15 cellular contexts compared by ENCODE assay signal in the genomic region with DNA sequence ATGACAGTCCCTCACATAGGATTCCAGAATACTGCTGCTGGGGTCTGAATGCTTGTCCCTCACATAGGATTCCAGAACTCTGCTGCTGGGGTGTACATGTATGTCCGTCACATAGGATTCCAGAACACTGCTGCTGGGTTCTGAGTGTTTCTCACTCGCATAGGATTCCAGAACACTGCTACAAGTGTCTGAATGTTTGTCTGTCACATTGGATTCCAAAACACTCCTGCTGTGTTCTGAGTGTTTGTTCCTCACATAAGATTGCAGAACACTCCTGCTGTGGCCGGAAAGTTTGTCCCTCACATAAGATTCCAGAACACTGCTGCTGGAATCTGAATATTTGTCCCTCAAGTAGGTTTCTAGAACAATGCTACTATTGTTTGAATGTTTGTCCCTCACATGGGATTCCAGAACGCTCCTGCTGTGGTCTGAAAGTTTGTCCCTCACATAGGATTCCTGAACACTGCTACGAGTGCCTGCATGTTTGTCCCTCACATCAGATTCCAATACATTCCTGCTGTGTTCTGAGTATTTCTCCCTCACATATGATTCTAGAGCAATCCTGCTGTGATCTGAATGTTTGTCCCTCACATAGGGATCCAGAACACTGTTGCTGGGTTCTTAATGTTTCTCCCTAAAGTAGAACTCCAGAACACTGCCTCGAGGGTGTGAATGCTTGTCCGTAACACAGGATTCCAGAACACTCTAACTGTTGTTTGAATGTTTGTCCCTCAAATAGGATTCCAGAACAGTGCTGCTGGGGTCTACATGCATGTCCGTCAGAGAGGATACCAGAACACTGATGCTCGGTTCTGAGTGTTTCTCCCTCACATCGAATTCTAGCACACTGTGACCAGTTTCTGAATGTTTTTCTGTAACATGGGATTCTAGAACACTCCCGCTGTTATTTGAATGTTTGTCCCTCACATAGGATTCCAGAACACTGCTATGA.
DNase-seq lines count a peak whose midpoint lies in the region; ATAC-seq and TF ChIP-seq lines count a peak whose summit lies in the region.
"Had no signal": no experiment of that assay in that cellular context is flagged by ENCODE, and none has a peak within 500 bp of the region (broad histone marks: within the 10 kb centered on the region; RNA-seq: fewer than 3 reads in every experiment).

No MANE protein-coding gene starts in this region.

- no peak for ATAC-seq in right lobe of liver
- ATAC-seq in omental fat pad (ENCODE audit: low FRiP score), result peak; percentile 10
- ATAC-seq: CD8-positive, alpha-beta T cell; HCT116; HepG2 had no signal

- H3K27ac Mint-ChIP-seq in endodermal cell (no peak overlapping the region), Caco-2 (ENCODE audit: unreplicated experiment) (no peak overlapping the region)
- H3K27ac Mint-ChIP-seq: CD14-positive monocyte; CD8-positive, alpha-beta T cell had no signal

- peaks cover 2% of the 10 kb centered on the region for H3K36me3 Mint-ChIP-seq in endodermal cell (ENCODE audit: low read depth)
- H3K36me3 Mint-ChIP-seq in Caco-2 (ENCODE audit: insufficient read depth, unreplicated experiment), result no peaks in the 10 kb centered on the region
- H3K36me3 Mint-ChIP-seq: CD14-positive monocyte had no signal

- H3K27me3 Mint-ChIP-seq in endodermal cell (ENCODE audit: insufficient read depth) (peaks cover 96% of the 10 kb centered on the region), Caco-2 (ENCODE audit: insufficient read depth, unreplicated experiment) (no peaks in the 10 kb centered on the region)

- no TSS peak for BruUV-seq in Caco-2 (replicated peaks; lab: Mats Ljungman, UMichigan)

- no peaks in the 10 kb centered on the region for H3K27me3 ChIP-seq in liver (ENCODE audit: control insufficient read depth in 4 of 4, insufficient read depth in 4 of 4, low read length in 3 of 4)
- H3K27me3 ChIP-seq in right lobe of liver, result no peaks in the 10 kb centered on the region
- H3K27me3 ChIP-seq in endodermal cell (ENCODE audit: control insufficient read depth, insufficient read depth, low read length, poor library complexity, severe bottlenecking), result peaks cover 50% of the 10 kb centered on the region
- H3K27me3 ChIP-seq in vagina, result no peaks in the 10 kb centered on the region
- H3K27me3 ChIP-seq in Caco-2 (replicated peaks; ENCODE audit: control insufficient read depth, insufficient read depth, low read length), result no peaks in the 10 kb centered on the region

- H3K27ac ChIP-seq in liver (ENCODE audit: low read depth in 1 of 2, low read length in 2 of 2), result no peak overlapping the region
- H3K27ac ChIP-seq in right lobe of liver, result no peak overlapping the region
- no peak overlapping the region for H3K27ac ChIP-seq in endodermal cell (ENCODE audit: low read depth, low read length)
- no peak overlapping the region for H3K27ac ChIP-seq in vagina
- H3K27ac ChIP-seq: GM23248 had no signal

- H3K36me3 ChIP-seq in liver (ENCODE audit: control insufficient read depth in 4 of 4, insufficient read depth in 3 of 4, low read depth in 1 of 4, low read length in 3 of 4), result no peaks in the 10 kb centered on the region
- H3K36me3 ChIP-seq in right lobe of liver, result no peaks in the 10 kb centered on the region
- no peaks in the 10 kb centered on the region for H3K36me3 ChIP-seq in endodermal cell (ENCODE audit: control insufficient read depth, insufficient read depth, low read length)
- H3K36me3 ChIP-seq in vagina, result peaks cover 0 to 5% of the 10 kb centered on the region in 2 donors
- no peaks in the 10 kb centered on the region for H3K36me3 ChIP-seq in Caco-2 (ENCODE audit: control insufficient read depth, insufficient read depth, low read length)

- H3K4me1 Mint-ChIP-seq in endodermal cell (no peaks in the 10 kb centered on the region), Caco-2 (ENCODE audit: low read depth, unreplicated experiment) (no peaks in the 10 kb centered on the region)
- H3K4me1 Mint-ChIP-seq: CD14-positive monocyte had no signal

- H3K9me3 Mint-ChIP-seq in endodermal cell, result peaks cover 96% of the 10 kb centered on the region
- H3K9me3 Mint-ChIP-seq in Caco-2 (ENCODE audit: unreplicated experiment), result no peaks in the 10 kb centered on the region

- H3K9me3 ChIP-seq in liver (ENCODE audit: control insufficient read depth in 4 of 4, low read length in 3 of 4) (peaks cover 28 to 77% (median 55%) of the 10 kb centered on the region in 4 donors), right lobe of liver (peaks cover 0 to 44% (median 6%) of the 10 kb centered on the region in 4 donors), endodermal cell (ENCODE audit: control insufficient read depth, low read length) (peaks cover 85% of the 10 kb centered on the region), vagina (peaks cover 61% of the 10 kb centered on the region), Caco-2 (no peaks in the 10 kb centered on the region; the same call in 1 of the 2 replicates)

- no peak for DNase-seq in right lobe of liver
- DNase-seq in endodermal cell, result peak; percentile 37
- DNase-seq in omental fat pad (ENCODE audit: low spot score), result no peak
- peak; percentile 85 to 96 for DNase-seq in vagina (ENCODE audit: extremely low spot score in 2 of 2)
- DNase-seq in Caco-2, result no peak
- DNase-seq in DMS79 (lab: John Stamatoyannopoulos, UW), result no peak
- no peak for DNase-seq in cortex of kidney (lab: John Stamatoyannopoulos, UW)
- DNase-seq: CD8-positive, alpha-beta T cell; COR-L47; GF-D8; GM23248 had no signal

- intact Hi-C loops in right lobe of liver (cut with DNase I), result no loop called here
- intact Hi-C loops in vagina (cut with DNase I), result no loop called here
- intact Hi-C loops in Caco-2 (cut with micrococcal nuclease; ENCODE audit: unreplicated experiment), result no loop called here

- H3K9ac ChIP-seq in liver (ENCODE audit: low read depth in 1 of 2, low read length in 2 of 2), result no peak overlapping the region
- H3K9ac ChIP-seq in endodermal cell (ENCODE audit: extremely low read depth, low read length, poor library complexity, severe bottlenecking), result no peak overlapping the region
- H3K9ac ChIP-seq: GM23248 had no signal

- CTCF ChIA-PET in Caco-2 (lab: Charles Lee), result no interaction called here

- TF ChIP-seq CTCF in liver (IDR thresholded peaks at IDR 0.05; ENCODE audit: low read depth, low read length, missing input control), result no peak
- no peak for TF ChIP-seq CTCF in right lobe of liver (IDR thresholded peaks at IDR 0.05)
- no peak for TF ChIP-seq CTCF in endodermal cell (conservative IDR thresholded peaks at IDR 0.05)
- no peak for TF ChIP-seq CTCF in omental fat pad (IDR thresholded peaks at IDR 0.05)
- TF ChIP-seq CTCF in vagina (IDR thresholded peaks at IDR 0.05), result no peak
- no peak for TF ChIP-seq CTCF in Caco-2 (IDR thresholded peaks at IDR 0.05; ENCODE audit: insufficient read depth in 1 of 2, low read depth in 1 of 2, low read length in 1 of 2, severe bottlenecking in 1 of 2, unreplicated experiment in 1 of 2)

- H3K4me1 ChIP-seq in liver (ENCODE audit: control insufficient read depth in 4 of 4, insufficient read depth in 4 of 4, low read length in 3 of 4) (no peaks in the 10 kb centered on the region), right lobe of liver (no peaks in the 10 kb centered on the region), endodermal cell (ENCODE audit: control insufficient read depth, insufficient read depth, low read length) (no peaks in the 10 kb centered on the region), vagina (no peaks in the 10 kb centered on the region), Caco-2 (no peaks in the 10 kb centered on the region)

- H3K4me3 Mint-ChIP-seq in endodermal cell (no peak overlapping the region), Caco-2 (ENCODE audit: unreplicated experiment) (no peak overlapping the region)
- H3K4me3 Mint-ChIP-seq: CD14-positive monocyte; CD8-positive, alpha-beta T cell had no signal

- TF ChIP-seq POLR2A in right lobe of liver (IDR thresholded peaks at IDR 0.05) (no peak), vagina (IDR thresholded peaks at IDR 0.05) (no peak)

- POLR2A ChIA-PET in Caco-2 (lab: Charles Lee), result no interaction called here

- peak overlapping the region in 2 of 3 donors; percentile 9 to 32 for H3K4me3 ChIP-seq in liver (ENCODE audit: low read depth in 1 of 3, low read length in 3 of 3)
- H3K4me3 ChIP-seq in right lobe of liver, result no peak overlapping the region
- H3K4me3 ChIP-seq in endodermal cell (ENCODE audit: low read length), result peak overlapping the region; percentile 37
- no peak overlapping the region for H3K4me3 ChIP-seq in vagina
- H3K4me3 ChIP-seq in Caco-2 (ENCODE audit: low read depth, low read length), result no peak overlapping the region
- H3K4me3 ChIP-seq: GM23248 had no signal

- WGBS in liver, result 63% methylated on average over 11 of the region's 11 CpGs
- WGBS in right lobe of liver (ENCODE audit: insufficient coverage, low coverage, low lambda C conversion rate, missing lambda C conversion rate), result 47% methylated on average over 11 of the region's 11 CpGs
- 71 to 73% methylated on average over 11 of the region's 11 CpGs for WGBS in endodermal cell (ENCODE audit: insufficient coverage in 1 of 2, insufficient read length in 1 of 2), 2 experiments

- TF ChIP-seq RAD21 in liver (IDR thresholded peaks at IDR 0.05), result no peak

TF ChIP-seq in liver, 16 proteins besides CTCF, POLR2A, EP300 and RAD21 (continues in another document):
- no peak for TF ChIP-seq RXRA (IDR thresholded peaks at IDR 0.05)
- no peak for TF ChIP-seq REST (IDR thresholded peaks at IDR 0.05)
- TF ChIP-seq HNF4A (conservative IDR thresholded peaks at IDR 0.05), result no peak

Comparison
In these comparisons a context has a peak if more than half of its experiments do, and no peak if none do; other contexts are left out.
1. H3K4me3 ChIP-seq: peak in liver (2 of 3) and endodermal cell (single experiment); none in right lobe of liver (0 of 3), vagina (0 of 2) and Caco-2 (single experiment).
2. DNase-seq: peak in endodermal cell (single experiment) and vagina (2 of 2); none in right lobe of liver (0 of 3), omental fat pad (single experiment), Caco-2 (0 of 2), DMS79 (single experiment) and cortex of kidney (single experiment).